ENCODE assay signal across 17 cellular contexts in genomic region chr11:62402994-62403393, GRCh38. TPM values are rescaled to one million over a fixed set of nuclear protein-coding genes. Genes with fewer than 3 reads are reported as not detected.
DNase-seq lines count a peak whose midpoint lies in the region; ATAC-seq and TF ChIP-seq lines count a peak whose summit lies in the region.
"Had no signal": no experiment of that assay in that cellular context is flagged by ENCODE, and none has a peak within 500 bp of the region (broad histone marks: within the 10 kb centered on the region; RNA-seq: fewer than 3 reads in every experiment).

No MANE protein-coding gene starts in this region.

- no peaks in the 10 kb centered on the region for H3K9me3 Mint-ChIP-seq in T-helper 1 cell treated with Interleukin-12 subunit alpha and Interleukin-12 subunit beta and Interleukin-4 antibody, amounts not matched to agents 30 μg/mL and 1 μg/mL, for 36 hours
- no peaks in the 10 kb centered on the region for H3K9me3 Mint-ChIP-seq in T-cell
- H3K9me3 Mint-ChIP-seq: IgD-negative memory B cell had no signal

- H3K36me3 Mint-ChIP-seq in T-helper 1 cell treated with Interleukin-12 subunit alpha and Interleukin-12 subunit beta and Interleukin-4 antibody, amounts not matched to agents 30 μg/mL and 1 μg/mL, for 36 hours (ENCODE audit: low read depth) = no peaks in the 10 kb centered on the region
- no peaks in the 10 kb centered on the region for H3K36me3 Mint-ChIP-seq in T-cell

- H3K27ac Mint-ChIP-seq in T-helper 1 cell treated with Interleukin-12 subunit alpha and Interleukin-12 subunit beta and Interleukin-4 antibody, amounts not matched to agents 30 μg/mL and 1 μg/mL, for 36 hours = peak overlapping the region; percentile 91
- H3K27ac Mint-ChIP-seq in T-cell = peak overlapping the region; percentile 89 to 93

- TF ChIP-seq CTCF in esophagus muscularis mucosa (IDR thresholded peaks at IDR 0.05) = no peak

- no peaks in the 10 kb centered on the region for H3K27me3 Mint-ChIP-seq in T-helper 1 cell treated with Interleukin-12 subunit alpha and Interleukin-12 subunit beta and Interleukin-4 antibody, amounts not matched to agents 30 μg/mL and 1 μg/mL, for 36 hours (ENCODE audit: low read depth)
- no peaks in the 10 kb centered on the region for H3K27me3 Mint-ChIP-seq in T-cell

- no peaks in the 10 kb centered on the region for H3K27me3 ChIP-seq in esophagus muscularis mucosa

- peak overlapping the region; percentile 72 for H3K4me3 Mint-ChIP-seq in T-helper 1 cell treated with Interleukin-12 subunit alpha and Interleukin-12 subunit beta and Interleukin-4 antibody, amounts not matched to agents 30 μg/mL and 1 μg/mL, for 36 hours
- peak overlapping the region in 2 of 3 donors; percentile 76 to 84 for H3K4me3 Mint-ChIP-seq in T-cell

- no peak for ATAC-seq in T-cell (replicated peaks in 1 of 4)

- no peak overlapping the region for H3K4me3 ChIP-seq in esophagus muscularis mucosa
- no peak overlapping the region for H3K4me3 ChIP-seq in skin epidermis

- no peak for DNase-seq in T-helper 1 cell
- no peak for DNase-seq in T-cell
- DNase-seq in esophagus muscularis mucosa (ENCODE audit: extremely low spot score) = no peak
- no peak for DNase-seq in AG08395 (ENCODE audit: low spot score)
- DNase-seq in NCI-H82 treated with DMSO at 0.1 percent for 48 hours (lab: John Stamatoyannopoulos, UW; ENCODE audit: unreplicated experiment) = no peak
- DNase-seq in NCI-H2171 treated with DMSO at 0.1 percent for 48 hours (lab: John Stamatoyannopoulos, UW) = no peak
- DNase-seq: amniotic stem cell, NCI-H1105 had no signal

- peaks cover 48 to 61% (median 57%) of the 10 kb centered on the region in 4 donors for H3K4me1 ChIP-seq in esophagus muscularis mucosa

- POLR2A ChIA-PET in T-cell (lab: Charles Lee) = no interaction called here

- no peaks in the 10 kb centered on the region for H3K36me3 ChIP-seq in esophagus muscularis mucosa

- peaks cover 26% of the 10 kb centered on the region for H3K4me1 Mint-ChIP-seq in T-helper 1 cell treated with Interleukin-12 subunit alpha and Interleukin-12 subunit beta and Interleukin-4 antibody, amounts not matched to agents 30 μg/mL and 1 μg/mL, for 36 hours (ENCODE audit: low read depth)
- H3K4me1 Mint-ChIP-seq in T-cell = peaks cover 38 to 52% (median 52%) of the 10 kb centered on the region in 3 donors

- no peak for TF ChIP-seq POLR2A in esophagus muscularis mucosa (IDR thresholded peaks at IDR 0.05; ENCODE audit: low read depth)

- TF ChIP-seq EP300 in esophagus muscularis mucosa (IDR thresholded peaks at IDR 0.05) = no peak

- intact Hi-C loops in esophagus muscularis mucosa (cut with DNase I) = no loop called here

- CTCF ChIA-PET in T-cell (lab: Charles Lee) = interaction anchor here in 1 of 2 donors (1.3 to 1.4 kb wide), 2 partner anchors 22 kb away, joined by 5 to 8 read pairs; no protein-coding TSS in a partner anchor

- H3K27ac ChIP-seq in esophagus muscularis mucosa (replicated peaks in 1 of 4) (peak overlapping the region; percentile 74 to 83 (median 80)), skin epidermis (peak overlapping the region in 14 of 21 experiments; percentile 26 to 85 (median 80))
- H3K27ac ChIP-seq: 22Rv1 had no signal

- H3K9me3 ChIP-seq in esophagus muscularis mucosa = no peaks in the 10 kb centered on the region

- 51% methylated on average over 6 of the region's 6 CpGs for WGBS in esophagus muscularis mucosa

RNA-seq across cellular contexts. Expression of gene SCGB1A1, which starts 15.8 kb away (rescaled TPM):
- total RNA-seq in T-cell (1 to 10 TPM in 2 of 5 donors, not detected in 3; 1.8 to 3.2 TPM), esophagus muscularis mucosa (1 to 10 TPM in 1 of 4 donors, not detected in 3; 3.0 TPM)
- total RNA-seq: dermis microvascular lymphatic vessel endothelial cell; fibroblast of villous mesenchyme; NCI-H460; renal cortical epithelial cell; T-helper 2 cell treated with Interferon-gamma antibody and Interleukin-4, amounts not matched to agents 100 ng/mL and 5 ng/mL, for 36 hours had no signal
